ENCODE assay signal across 8 cellular contexts in the genomic region with DNA sequence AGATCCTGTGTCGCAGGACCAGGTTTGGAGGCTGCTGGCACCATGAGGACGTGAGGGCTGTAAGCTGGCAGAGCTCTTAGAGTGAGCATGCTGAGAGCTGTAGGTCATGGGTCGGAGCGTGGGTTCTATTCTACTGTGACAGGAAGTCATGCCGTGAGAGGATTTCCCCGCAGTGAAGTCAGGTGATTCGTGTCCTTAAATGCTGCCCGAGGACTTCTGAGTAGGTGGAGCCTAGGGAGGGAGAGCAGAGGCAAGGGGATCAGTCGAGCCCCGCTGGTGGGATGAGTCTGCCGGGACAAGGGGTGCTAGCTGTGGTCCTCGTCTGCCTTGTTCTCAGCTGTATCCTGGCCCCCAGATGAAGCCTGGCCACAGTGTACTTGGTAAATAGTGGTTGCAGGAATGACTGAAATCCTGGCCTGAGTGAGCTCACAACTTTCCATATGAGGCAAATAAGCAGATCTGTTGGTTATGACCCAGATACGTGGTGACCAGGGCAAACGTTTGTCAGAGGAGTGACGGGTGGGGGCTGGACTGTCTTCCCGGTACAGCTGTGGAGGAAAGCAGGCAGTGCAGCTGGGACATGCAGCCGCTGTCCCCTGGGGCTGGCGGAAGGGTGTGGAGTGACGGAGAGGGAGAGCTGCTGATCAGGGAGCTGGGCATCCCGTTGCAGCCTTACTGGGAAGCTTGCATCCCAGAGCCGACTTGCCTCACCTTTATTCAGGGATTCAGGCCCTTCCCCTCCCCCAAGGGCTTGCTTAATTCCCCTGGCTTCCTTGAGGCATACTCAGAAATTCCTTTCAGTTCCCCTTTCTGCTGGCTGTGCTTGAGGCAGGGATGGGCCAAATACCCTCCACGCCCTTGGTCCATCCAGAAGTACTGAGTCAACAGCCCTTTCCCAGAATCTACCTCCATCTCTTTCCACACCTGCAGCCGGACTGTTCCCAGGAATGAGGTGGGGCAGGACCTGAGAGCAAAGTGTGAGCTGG.
DNase-seq lines count a peak whose midpoint lies in the region; ATAC-seq and TF ChIP-seq lines count a peak whose summit lies in the region.

No MANE protein-coding gene starts in this region.

- peak; percentile 81 for ATAC-seq in GM21529 (IDR thresholded peaks at IDR 0.05; ENCODE audit: unreplicated experiment)

- DNase-seq in DMS53 (lab: John Stamatoyannopoulos, UW) (peak; percentile 84), KBM-7 (peak; percentile 65), fibroblast of villous mesenchyme (ENCODE audit: low read depth) (peak; percentile 41), pons (ENCODE audit: low spot score) (peak; percentile 62), T-helper 9 cell (no peak), NCI-H2107 treated with DMSO at 0.1 percent for 48 hours (lab: John Stamatoyannopoulos, UW; ENCODE audit: unreplicated experiment) (no peak)
- DNase-seq in activated CD8-positive, alpha-beta memory T cell treated with anti-CD3 and anti-CD28 coated beads for 48 hours (ENCODE audit: low read depth in 2 of 3, low spot score in 2 of 3): peak; percentile 24 to 43 (median 32)

- in situ Hi-C loops in KBM-7 (cut with MboI; ENCODE audit: low pct_unique_long_range_greater_than_20kb, low sequenced_read_pairs): no loop called here

- no peak overlapping the region for H3K4me3 ChIP-seq in fibroblast of villous mesenchyme (ENCODE audit: low read depth, low read length)

- no peak for TF ChIP-seq CTCF in fibroblast of villous mesenchyme (IDR thresholded peaks at IDR 0.05; ENCODE audit: insufficient read depth, low read depth, low read length)

Comparison
In these comparisons a context has a peak if more than half of its experiments do, and no peak if none do; other contexts are left out.
1. DNase-seq: peak in DMS53 (single experiment), KBM-7 (single experiment), activated CD8-positive, alpha-beta memory T cell treated with anti-CD3 and anti-CD28 coated beads for 48 hours (3 of 3), fibroblast of villous mesenchyme (single experiment) and pons (single experiment); none in T-helper 9 cell (single experiment) and NCI-H2107 treated with DMSO at 0.1 percent for 48 hours (single experiment).